ENCODE assay signal across 8 cellular contexts in the genomic region with DNA sequence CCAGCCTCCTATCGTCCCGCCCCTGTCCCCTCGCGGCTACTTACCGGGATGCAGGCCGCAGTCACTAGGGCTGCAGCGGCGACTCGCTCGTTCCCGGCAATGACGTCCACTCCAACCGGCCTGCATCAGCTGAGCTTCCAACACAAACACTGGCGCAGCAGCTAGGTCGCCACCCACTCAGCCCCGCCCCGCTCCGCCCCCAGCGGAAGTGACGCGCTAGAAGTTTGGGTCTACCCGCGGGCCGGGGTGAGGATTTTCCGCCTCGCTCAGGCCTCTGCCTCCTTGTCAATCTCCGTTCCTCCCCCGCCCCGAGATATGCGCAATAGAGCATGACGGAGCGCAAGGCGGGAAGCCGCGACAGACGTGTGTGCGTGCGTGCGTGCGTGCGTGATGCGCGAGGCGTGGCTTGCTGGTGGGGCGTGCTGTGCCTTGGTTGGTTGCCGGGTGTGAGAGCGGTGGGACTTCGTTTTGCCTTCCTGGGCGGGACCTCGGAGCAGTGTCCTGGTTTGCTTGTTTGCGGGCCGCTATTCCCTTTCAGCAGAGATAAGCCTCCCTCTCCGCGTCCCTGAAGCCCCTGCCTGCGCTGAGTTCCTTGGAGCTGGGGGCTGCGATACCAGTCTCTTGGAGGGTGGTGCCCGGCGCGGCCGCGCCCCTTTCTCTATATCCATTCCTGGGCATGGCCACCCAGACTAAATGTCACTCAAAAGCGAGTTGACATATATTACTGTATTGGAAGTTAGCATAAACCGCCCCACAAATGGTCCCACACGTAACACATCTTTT. TPM values are rescaled to one million over a fixed set of nuclear protein-coding genes. Genes with fewer than 3 reads are reported as not detected.
DNase-seq lines count a peak whose midpoint lies in the region; ATAC-seq, FAIRE-seq and TF ChIP-seq lines count a peak whose summit lies in the region.

A gene with protein sequence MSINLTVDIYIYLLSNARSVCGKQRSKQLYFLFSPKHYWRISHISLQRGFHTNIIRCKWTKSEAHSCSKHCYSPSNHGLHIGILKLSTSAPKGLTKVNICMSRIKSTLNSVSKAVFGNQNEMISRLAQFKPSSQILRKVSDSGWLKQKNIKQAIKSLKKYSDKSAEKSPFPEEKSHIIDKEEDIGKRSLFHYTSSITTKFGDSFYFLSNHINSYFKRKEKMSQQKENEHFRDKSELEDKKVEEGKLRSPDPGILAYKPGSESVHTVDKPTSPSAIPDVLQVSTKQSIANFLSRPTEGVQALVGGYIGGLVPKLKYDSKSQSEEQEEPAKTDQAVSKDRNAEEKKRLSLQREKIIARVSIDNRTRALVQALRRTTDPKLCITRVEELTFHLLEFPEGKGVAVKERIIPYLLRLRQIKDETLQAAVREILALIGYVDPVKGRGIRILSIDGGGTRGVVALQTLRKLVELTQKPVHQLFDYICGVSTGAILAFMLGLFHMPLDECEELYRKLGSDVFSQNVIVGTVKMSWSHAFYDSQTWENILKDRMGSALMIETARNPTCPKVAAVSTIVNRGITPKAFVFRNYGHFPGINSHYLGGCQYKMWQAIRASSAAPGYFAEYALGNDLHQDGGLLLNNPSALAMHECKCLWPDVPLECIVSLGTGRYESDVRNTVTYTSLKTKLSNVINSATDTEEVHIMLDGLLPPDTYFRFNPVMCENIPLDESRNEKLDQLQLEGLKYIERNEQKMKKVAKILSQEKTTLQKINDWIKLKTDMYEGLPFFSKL (minus strand): TSS at position 151 of the 783 bp plus-strand sequence. CDS start 10,644 bp downstream, outside the sequence.

- peak; percentile 96 for ATAC-seq in HG03439 (IDR thresholded peaks at IDR 0.05; ENCODE audit: unreplicated experiment)

- no peaks in the 10 kb centered on the region for H3K9me1 ChIP-seq in keratinocyte (ENCODE audit: control insufficient read depth, extremely low read depth, insufficient read depth, low read length)

- H3K36me3 Mint-ChIP-seq in chondrocyte (ENCODE audit: low read depth), result no peaks in the 10 kb centered on the region

- DNase-seq in AML-193 (lab: John Stamatoyannopoulos, UW) (peak; percentile 96 to 97), NCI-H510A treated with DMSO at 0.1 percent for 48 hours (lab: John Stamatoyannopoulos, UW) (peak; percentile 98), chondrocyte (ENCODE audit: low spot score) (peak; percentile 100), keratinocyte (ENCODE audit: low read depth, low spot score) (peak; percentile 83)
- peak; percentile 100 for DNase-seq in activated CD4-positive, alpha-beta T cell treated with anti-CD3 and anti-CD28 coated beads for 24 hours (ENCODE audit: low read depth in 2 of 2)
- peak; percentile 98 to 100 for DNase-seq in stimulated activated CD4-positive, alpha-beta T cell treated with anti-CD3 and anti-CD28 coated beads, Interleukin-15, amount 100 ng/mL, for 1 hour (ENCODE audit: low read depth in 1 of 2, low spot score in 1 of 2)

- peak; percentile 88 for FAIRE-seq in keratinocyte (lab: Jason Lieb, UNC)

- no peaks in the 10 kb centered on the region for H4K20me1 ChIP-seq in keratinocyte (ENCODE audit: control insufficient read depth, extremely low read depth, insufficient read depth, low read length)

- peak within 1 kb of the TSS; percentile 93 for H2AFZ ChIP-seq in keratinocyte (ENCODE audit: control insufficient read depth, low read length)

- peak within 1 kb of the TSS; percentile 92 for H3K9ac ChIP-seq in keratinocyte (ENCODE audit: control insufficient read depth, extremely low read depth, insufficient read depth, low read length)

- dilution Hi-C loops in keratinocyte (cut with MboI; ENCODE audit: extremely low pct_ligation_motif_present, low sequenced_read_pairs), result no loop called here

- H3K27me3 ChIP-seq in keratinocyte (ENCODE audit: control insufficient read depth, extremely low read depth, insufficient read depth, low read length), result no peaks in the 10 kb centered on the region

- H3K4me3 ChIP-seq in keratinocyte (ENCODE audit: control insufficient read depth in 2 of 3, extremely low read depth in 1 of 3, insufficient read depth in 2 of 3, low read depth in 1 of 3, low read length in 3 of 3), result peak within 1 kb of the TSS; percentile 86 to 97 (median 89)

- peaks cover 16% of the 10 kb centered on the region for H3K4me1 ChIP-seq in keratinocyte (ENCODE audit: control insufficient read depth, extremely low read depth, insufficient read depth, low read length)

- H3K9me3 ChIP-seq in keratinocyte (ENCODE audit: control insufficient read depth, low read depth, low read length), result no peaks in the 10 kb centered on the region

- H3K4me2 ChIP-seq in keratinocyte (ENCODE audit: control insufficient read depth, extremely low read depth, insufficient read depth, low read depth, low read length), result peak within 1 kb of the TSS; percentile 78

- peaks cover 32% of the 10 kb centered on the region for H3K4me1 Mint-ChIP-seq in chondrocyte (ENCODE audit: low read depth)

- no peaks in the 10 kb centered on the region for H3K9me3 Mint-ChIP-seq in chondrocyte (ENCODE audit: low read depth)

- no peaks in the 10 kb centered on the region for H3K36me3 ChIP-seq in keratinocyte (ENCODE audit: control insufficient read depth in 2 of 2, extremely low read depth in 1 of 2, insufficient read depth in 2 of 2, low read length in 2 of 2)

- no peaks in the 10 kb centered on the region for H3K27me3 Mint-ChIP-seq in chondrocyte (ENCODE audit: low read depth)

- TF ChIP-seq POLR2A in GM19193 (IDR thresholded peaks at IDR 0.05; ENCODE audit: extremely low read depth, insufficient read depth, insufficient read length), result peak; percentile 91

- peak; percentile 5 for TF ChIP-seq CTCF in chondrocyte (IDR thresholded peaks at IDR 0.05)
- TF ChIP-seq CTCF in keratinocyte (optimal IDR thresholded peaks at IDR 0.05 in 1 of 3, IDR thresholded peaks at IDR 0.05 in 1 of 3, conservative IDR thresholded peaks at IDR 0.05 in 1 of 3; ENCODE audit: extremely low read depth in 1 of 3, insufficient read depth in 2 of 3, low read length in 3 of 3), result no peak

- H3K27ac ChIP-seq in keratinocyte (ENCODE audit: control insufficient read depth, insufficient read depth, low read length), result peak within 1 kb of the TSS; percentile 97

- peak within 1 kb of the TSS; percentile 88 for H3K4me3 Mint-ChIP-seq in chondrocyte (ENCODE audit: unreplicated experiment)

- H3K27ac Mint-ChIP-seq in chondrocyte (ENCODE audit: unreplicated experiment), result peak within 1 kb of the TSS; percentile 99

- peaks cover 35% of the 10 kb centered on the region for H3K79me2 ChIP-seq in keratinocyte (ENCODE audit: control insufficient read depth, insufficient read depth, low read length)

RNA-seq across cellular contexts. Expression of the gene that starts here (rescaled TPM):
- total RNA-seq in chondrocyte, result 25.2 to 26.8 TPM (median 26.2 TPM) in 3 replicates
- 10.8 to 23.1 TPM (median 16.3 TPM) in 3 replicates for polyA plus RNA-seq in keratinocyte
- polyA plus RNA-seq in keratinocyte (2011; ENCODE audit: low read depth), result 49.5 TPM
- polyA plus RNA-seq in keratinocyte (2011; cell fraction: cytosol; rRNA removed), result 9.6 and 18.0 TPM in 2 replicates
- 13.8 and 19.0 TPM in 2 replicates for polyA plus RNA-seq in keratinocyte (2011; cell fraction: nucleus; rRNA removed)
- polyA plus RNA-seq in keratinocyte (2012; ENCODE audit: low replicate concordance), result 11.1 and 21.2 TPM in 2 replicates
- polyA minus RNA-seq in keratinocyte, result 2.5 to 25.4 TPM (median 10.3 TPM) in 3 replicates
- 16.5 TPM for polyA minus RNA-seq in keratinocyte (2011; cell fraction: cytosol; rRNA and poly(A)+ RNA removed)
- 10.2 and 32.0 TPM in 2 replicates for polyA minus RNA-seq in keratinocyte (2011; cell fraction: nucleus; rRNA and poly(A)+ RNA removed)

Comparison
In these comparisons a context has a peak if more than half of its experiments do, and no peak if none do; other contexts are left out.
1. Peak in every context shown above with its lines: DNase-seq, ATAC-seq, H3K4me3 ChIP-seq and H3K27ac ChIP-seq.